1 cellular context compared by ENCODE assay signal in genomic region chr20:3716195-3716834, GRCh38.
TF ChIP-seq lines count a peak whose summit lies in the region.

No MANE protein-coding gene starts in this region.

TF ChIP-seq in H1, 55 proteins besides CTCF, POLR2A, EP300 and RAD21:
- TF ChIP-seq CHD2 (IDR thresholded peaks at IDR 0.05; ENCODE audit: low read length) (no peak), CBX8 (IDR thresholded peaks at IDR 0.05; ENCODE audit: borderline replicate concordance, low read depth, low read length) (no peak), TEAD4 (IDR thresholded peaks at IDR 0.05; ENCODE audit: low read depth, low read length) (0 out of 2 replicates have a peak, but pooled peaks have one; percentile 20), JUN (IDR thresholded peaks at IDR 0.05; ENCODE audit: low read depth, low read length) (no peak), SIRT6 (IDR thresholded peaks at IDR 0.05; ENCODE audit: low read length) (no peak), GABPA (IDR thresholded peaks at IDR 0.05; ENCODE audit: borderline replicate concordance, insufficient read depth, low read length) (peak; percentile 33; the same call in 1 of the 2 replicates), SRF (IDR thresholded peaks at IDR 0.05; ENCODE audit: low read depth, low read length) (no peak), FOSL1 (IDR thresholded peaks at IDR 0.05; ENCODE audit: insufficient read depth, low read depth, low read length) (no peak), CEBPB (IDR thresholded peaks at IDR 0.05; ENCODE audit: low read depth, low read length) (no peak), ZNF274 (IDR thresholded peaks at IDR 0.05; ENCODE audit: borderline replicate concordance, extremely low read depth, low read length) (no peak)
